ENCODE assay signal across 23 cellular contexts in genomic region chr14:84446250-84446649, GRCh38.
"Had no signal": no experiment of that assay in that cellular context is flagged by ENCODE, and none has a peak within 500 bp of the region (broad histone marks: within the 10 kb centered on the region; RNA-seq: fewer than 3 reads in every experiment).

No MANE protein-coding gene starts in this region.

- H3K4me3 ChIP-seq: colonic mucosa, coronary artery, dorsolateral prefrontal cortex, esophagus muscularis mucosa, esophagus squamous epithelium, gastrocnemius medialis, gastroesophageal sphincter, heart left ventricle, heart right ventricle had no signal

- H3K27me3 Mint-ChIP-seq: dendritic cell treated with granulocyte-macrophage colony-stimulating factor and Interleukin-4, amounts not matched to agents 40 ng/mL and 50 ng/mL, for 4 days; effector memory CD8-positive, alpha-beta T cell had no signal

- H3K9me3 ChIP-seq: colonic mucosa, esophagus muscularis mucosa, esophagus squamous epithelium, gastrocnemius medialis, gastroesophageal sphincter, heart left ventricle, heart right ventricle had no signal

- H3K27me3 ChIP-seq: colonic mucosa, esophagus muscularis mucosa, esophagus squamous epithelium, foreskin keratinocyte, gastrocnemius medialis, gastroesophageal sphincter, heart left ventricle, heart right ventricle had no signal

- H3K4me3 Mint-ChIP-seq: dendritic cell treated with granulocyte-macrophage colony-stimulating factor and Interleukin-4, amounts not matched to agents 40 ng/mL and 50 ng/mL, for 4 days; effector memory CD8-positive, alpha-beta T cell; endodermal cell had no signal

- H3K36me3 ChIP-seq: colonic mucosa, esophagus muscularis mucosa, esophagus squamous epithelium, gastrocnemius medialis, gastroesophageal sphincter, heart left ventricle, heart right ventricle had no signal

- H3K27ac ChIP-seq: colonic mucosa, coronary artery, dorsolateral prefrontal cortex, epithelial cell of prostate, esophagus muscularis mucosa, esophagus squamous epithelium, foreskin keratinocyte, gastrocnemius medialis, gastroesophageal sphincter, heart left ventricle, heart right ventricle had no signal

- H3K27ac Mint-ChIP-seq: dendritic cell treated with granulocyte-macrophage colony-stimulating factor and Interleukin-4, amounts not matched to agents 40 ng/mL and 50 ng/mL, for 4 days; effector memory CD8-positive, alpha-beta T cell; endodermal cell had no signal

- H3K9me3 Mint-ChIP-seq: endodermal cell had no signal

- DNase-seq: colonic mucosa; cortex of kidney; dermis blood vessel endothelial cell; dorsolateral prefrontal cortex; effector CD4-positive, alpha-beta T cell; effector CD8-positive, alpha-beta T cell; effector memory CD4-positive, alpha-beta T cell; effector memory CD8-positive, alpha-beta T cell; endodermal cell; erythroblast; esophagus squamous epithelium; foreskin fibroblast; foreskin keratinocyte; gastrocnemius medialis; glutamatergic neuron; head of caudate nucleus; heart left ventricle; heart right ventricle had no signal
